Comparison of ENCODE assay signal across 6 cellular contexts in genomic region chr2:203030545-203030944, GRCh38.
"Had no signal": no experiment of that assay in that cellular context is flagged by ENCODE, and none has a peak within 500 bp of the region (broad histone marks: within the 10 kb centered on the region; RNA-seq: fewer than 3 reads in every experiment).

No MANE protein-coding gene starts in this region.

- ATAC-seq: GM23338, HepG2 had no signal

- H3K27ac ChIP-seq: HL-60 had no signal

- H3K4me3 ChIP-seq: GM23338 had no signal

- DNase-seq: H9, HCEC 1CT, KBM-7 had no signal
